10 cellular contexts compared by ENCODE assay signal in the genomic region with DNA sequence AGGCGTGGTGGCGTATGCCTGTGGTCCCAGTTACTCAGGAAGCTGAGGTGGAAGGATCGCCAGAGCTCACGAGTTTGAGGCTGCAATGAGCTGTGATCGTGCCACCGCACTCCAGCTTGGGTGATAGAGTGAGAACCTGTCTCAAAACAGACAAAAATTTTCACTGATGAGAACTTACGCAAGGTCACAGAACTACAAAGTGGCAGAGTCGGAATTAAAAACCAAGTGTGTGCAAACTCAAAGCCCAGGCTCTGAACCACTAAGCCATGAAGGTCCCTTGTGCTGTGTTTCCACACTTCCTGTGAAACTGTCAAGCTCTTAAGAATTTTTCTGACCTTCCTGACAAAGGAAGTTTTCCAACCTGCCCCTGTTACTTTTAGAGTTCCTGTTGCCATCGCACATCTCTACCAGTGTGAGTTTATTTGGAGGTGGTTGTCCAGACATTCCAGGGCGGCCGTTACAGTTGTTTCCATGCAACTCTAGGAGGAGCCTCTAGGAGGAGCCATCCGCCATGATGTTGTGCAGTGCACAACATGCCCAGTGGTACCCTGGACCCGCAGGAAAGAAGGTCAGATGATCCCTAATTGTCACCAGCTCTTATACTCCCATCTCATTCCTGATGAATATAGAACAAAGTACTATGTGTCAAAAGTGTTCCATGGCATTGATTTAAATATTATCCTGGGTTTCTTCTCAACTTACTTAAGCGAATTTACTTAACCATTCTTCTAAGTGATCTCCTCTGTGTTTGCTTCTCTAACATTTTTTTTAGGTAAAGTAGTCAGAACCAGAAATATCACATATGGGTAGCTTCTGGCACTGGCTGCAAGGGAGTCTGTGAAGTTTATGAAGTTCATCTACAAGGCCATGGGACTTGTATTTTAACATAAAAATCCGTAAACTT. TPM values are rescaled to one million over a fixed set of nuclear protein-coding genes. Genes with fewer than 3 reads are reported as not detected.
DNase-seq lines count a peak whose midpoint lies in the region; ATAC-seq lines count a peak whose summit lies in the region.
"Had no signal": no experiment of that assay in that cellular context is flagged by ENCODE, and none has a peak within 500 bp of the region (broad histone marks: within the 10 kb centered on the region; RNA-seq: fewer than 3 reads in every experiment).

No MANE protein-coding gene starts in this region.

- DNase-seq in NCI-H510A treated with DMSO at 0.1 percent for 48 hours (lab: John Stamatoyannopoulos, UW): peak; percentile 1
- DNase-seq in NCI-H510A (lab: John Stamatoyannopoulos, UW): no peak
- peak; percentile 31 for DNase-seq in M059J (ENCODE audit: low read depth)
- peak; percentile 56 for DNase-seq in cerebellar cortex (ENCODE audit: low spot score)
- DNase-seq in neuronal stem cell (ENCODE audit: low spot score): no peak
- DNase-seq in activated CD4-positive, alpha-beta T cell treated with anti-CD3 and anti-CD28 coated beads, Interleukin-2, amount 50 U/mL, for 1 hour: no peak
- no peak for DNase-seq in activated effector memory CD4-positive, alpha-beta T cell treated with Interleukin-2 at 50 U/mL for 16 hours
- DNase-seq in stimulated activated naive B cell treated with anti-CD40 and anti-IgM and Interleukin-4, amounts not matched to agents 10 μg/mL and 1 μg/mL and 100 μg/mL, for 72 hours: no peak
- DNase-seq: CD4-positive, CD25-positive, alpha-beta regulatory T cell had no signal

- no peak overlapping the region for H3K4me3 ChIP-seq in neuronal stem cell (ENCODE audit: low read length in 2 of 2)

- H2BK15ac ChIP-seq in neuronal stem cell (ENCODE audit: low read length): no peak overlapping the region

- H4K91ac ChIP-seq in neuronal stem cell (ENCODE audit: low read depth, low read length, poor library complexity): no peak overlapping the region

- H2BK120ac ChIP-seq in neuronal stem cell (ENCODE audit: low read depth, low read length): no peak overlapping the region

- H3K36me3 Mint-ChIP-seq in stimulated activated naive B cell treated with anti-CD40 and anti-IgM and Interleukin-4, amounts not matched to agents 10 μg/mL and 1 μg/mL and 100 μg/mL, for 72 hours: no peaks in the 10 kb centered on the region
- H3K36me3 Mint-ChIP-seq: CD4-positive, CD25-positive, alpha-beta regulatory T cell had no signal

- no peaks in the 10 kb centered on the region for H3K36me3 ChIP-seq in neuronal stem cell (replicated peaks in 1 of 2; ENCODE audit: control insufficient read depth in 2 of 2, insufficient read depth in 2 of 2, low read length in 2 of 2)

- WGBS in neuronal stem cell (ENCODE audit: extremely low coverage in 2 of 2, insufficient read length in 2 of 2, insufficient replicate concordance in 1 of 2), 2 donors: no CpG with 5 or more reads among the region's 15 CpGs

- no peak overlapping the region for H3K4me3 Mint-ChIP-seq in stimulated activated naive B cell treated with anti-CD40 and anti-IgM and Interleukin-4, amounts not matched to agents 10 μg/mL and 1 μg/mL and 100 μg/mL, for 72 hours
- H3K4me3 Mint-ChIP-seq: CD4-positive, CD25-positive, alpha-beta regulatory T cell had no signal

- H3K23ac ChIP-seq in neuronal stem cell (ENCODE audit: low read depth, low read length, poor library complexity): no peak overlapping the region

- no peak for ATAC-seq in stimulated activated naive B cell treated with anti-CD40 and anti-IgM and Interleukin-4, amounts not matched to agents 10 μg/mL and 1 μg/mL and 100 μg/mL, for 72 hours (replicated peaks)

- H3K4ac ChIP-seq in neuronal stem cell (ENCODE audit: low read length): no peak overlapping the region

- H4K8ac ChIP-seq in neuronal stem cell (ENCODE audit: low read depth, low read length): no peak overlapping the region

- no peak overlapping the region for H3K4me2 ChIP-seq in neuronal stem cell (ENCODE audit: insufficient read depth, low read length, poor library complexity, severe bottlenecking)

- no peak overlapping the region for H2BK12ac ChIP-seq in neuronal stem cell (ENCODE audit: low read length)

- H3K9me3 ChIP-seq in neuronal stem cell (replicated peaks in 1 of 2; ENCODE audit: control insufficient read depth in 2 of 2, insufficient read depth in 1 of 2, low read depth in 1 of 2, low read length in 2 of 2): no peaks in the 10 kb centered on the region

- no peak overlapping the region for H3K14ac ChIP-seq in neuronal stem cell (ENCODE audit: low read length)

- no peak overlapping the region for H2AFZ ChIP-seq in neuronal stem cell (ENCODE audit: low read length)

- H3K4me1 ChIP-seq in neuronal stem cell (ENCODE audit: control insufficient read depth in 2 of 2, insufficient read depth in 1 of 2, low read depth in 1 of 2, low read length in 2 of 2): peaks cover 0 to 4% of the 10 kb centered on the region in 2 donors

- H2BK5ac ChIP-seq in neuronal stem cell (ENCODE audit: low read length): no peak overlapping the region

- no peaks in the 10 kb centered on the region for H3K79me1 ChIP-seq in neuronal stem cell (ENCODE audit: low read depth, low read length)

- no peak overlapping the region for H3K9ac ChIP-seq in neuronal stem cell (ENCODE audit: low read depth, low read length, poor library complexity)

- no peaks in the 10 kb centered on the region for H3K4me1 Mint-ChIP-seq in stimulated activated naive B cell treated with anti-CD40 and anti-IgM and Interleukin-4, amounts not matched to agents 10 μg/mL and 1 μg/mL and 100 μg/mL, for 72 hours
- H3K4me1 Mint-ChIP-seq: CD4-positive, CD25-positive, alpha-beta regulatory T cell had no signal

- H3K9me3 Mint-ChIP-seq in stimulated activated naive B cell treated with anti-CD40 and anti-IgM and Interleukin-4, amounts not matched to agents 10 μg/mL and 1 μg/mL and 100 μg/mL, for 72 hours: peaks cover 0 to 1% of the 10 kb centered on the region in 2 donors

- no peak overlapping the region for H3K27ac Mint-ChIP-seq in stimulated activated naive B cell treated with anti-CD40 and anti-IgM and Interleukin-4, amounts not matched to agents 10 μg/mL and 1 μg/mL and 100 μg/mL, for 72 hours
- H3K27ac Mint-ChIP-seq: CD4-positive, CD25-positive, alpha-beta regulatory T cell had no signal

- peak overlapping the region; percentile 17 for H3K18ac ChIP-seq in neuronal stem cell (ENCODE audit: low read length)

- peaks cover 0 to 9% of the 10 kb centered on the region in 2 donors for H3K27me3 Mint-ChIP-seq in stimulated activated naive B cell treated with anti-CD40 and anti-IgM and Interleukin-4, amounts not matched to agents 10 μg/mL and 1 μg/mL and 100 μg/mL, for 72 hours

- H3K27ac ChIP-seq in neuronal stem cell (replicated peaks; ENCODE audit: low read length): no peak overlapping the region

- H2AK5ac ChIP-seq in neuronal stem cell (ENCODE audit: low read depth, low read length): no peak overlapping the region

- H3K27me3 ChIP-seq in neuronal stem cell (ENCODE audit: control insufficient read depth in 3 of 3, insufficient read depth in 3 of 3, low read depth in 1 of 3, low read length in 3 of 3): no peaks in the 10 kb centered on the region

RNA-seq across cellular contexts. Expression of gene LYZL1, which starts 49.0 kb away (rescaled TPM):
- not detected in 2 replicates for total RNA-seq in M059J (2014; rRNA removed; shearing (Covaris generic))
- polyA plus RNA-seq in neuronal stem cell (2013, experiment 1 of 2): not detected
- not detected for polyA plus RNA-seq in neuronal stem cell (2013, experiment 2 of 2)
- total RNA-seq: activated CD8-positive, alpha-beta memory T cell treated with anti-CD3 and anti-CD28 coated beads for 36 hours; CD4-positive, CD25-positive, alpha-beta regulatory T cell had no signal
- polyA plus RNA-seq: CD4-positive, CD25-positive, alpha-beta regulatory T cell had no signal

Comparison
In these comparisons a context has a peak if more than half of its experiments do, and no peak if none do; other contexts are left out.
1. DNase-seq: peak in NCI-H510A treated with DMSO at 0.1 percent for 48 hours (single experiment), M059J (single experiment) and cerebellar cortex (single experiment); none in NCI-H510A (single experiment), neuronal stem cell (single experiment), activated CD4-positive, alpha-beta T cell treated with anti-CD3 and anti-CD28 coated beads, Interleukin-2, amount 50 U/mL, for 1 hour (single experiment), activated effector memory CD4-positive, alpha-beta T cell treated with Interleukin-2 at 50 U/mL for 16 hours (single experiment) and stimulated activated naive B cell treated with anti-CD40 and anti-IgM and Interleukin-4, amounts not matched to agents 10 μg/mL and 1 μg/mL and 100 μg/mL, for 72 hours (single experiment).